20 cellular contexts compared by ENCODE assay signal in genomic region chr7:39560997-39561396, GRCh38.
"Had no signal": no experiment of that assay in that cellular context is flagged by ENCODE, and none has a peak within 500 bp of the region (broad histone marks: within the 10 kb centered on the region; RNA-seq: fewer than 3 reads in every experiment).

No MANE protein-coding gene starts in this region.

- H3K36me3 ChIP-seq: gastrocnemius medialis, left lung, prostate gland, spleen, thoracic aorta, transverse colon, upper lobe of right lung, vagina had no signal

- DNase-seq: gastrocnemius medialis; head of caudate nucleus; left cardiac atrium; left lung; natural killer cell; right cardiac atrium; spleen; stimulated activated CD4-positive, alpha-beta T cell treated with anti-CD3 and anti-CD28 coated beads, Interleukin-4, amount 100 ng/mL, for 4 hours; stimulated activated naive CD8-positive, alpha-beta T cell treated with anti-CD3 and anti-CD28 coated beads, Interleukin-15, Interleukin-2, amounts not matched to agents 100 U/mL and 50 U/mL, for 24 hours; transverse colon; upper lobe of right lung had no signal

- H3K4me3 Mint-ChIP-seq: central memory CD8-positive, alpha-beta T cell; natural killer cell; stimulated activated memory B cell treated with anti-CD40 and anti-IgM and Interleukin-4, amounts not matched to agents 10 μg/mL and 1 μg/mL and 100 μg/mL, for 72 hours had no signal

- ATAC-seq: esophagus mucosa; gastrocnemius medialis; left cardiac atrium; left lung; natural killer cell; right cardiac atrium; stimulated activated memory B cell treated with anti-CD40 and anti-IgM and Interleukin-4, amounts not matched to agents 10 μg/mL and 1 μg/mL and 100 μg/mL, for 72 hours; stimulated activated naive CD8-positive, alpha-beta T cell treated with anti-CD3 and anti-CD28 coated beads, Interleukin-15, Interleukin-2, amounts not matched to agents 100 U/mL and 50 U/mL, for 24 hours; upper lobe of right lung had no signal

- H3K27ac Mint-ChIP-seq: natural killer cell; stimulated activated memory B cell treated with anti-CD40 and anti-IgM and Interleukin-4, amounts not matched to agents 10 μg/mL and 1 μg/mL and 100 μg/mL, for 72 hours had no signal

- H3K9me3 ChIP-seq: gastrocnemius medialis, left lung, prostate gland, spleen, thoracic aorta, transverse colon, upper lobe of right lung, vagina had no signal

- H3K27ac ChIP-seq: coronary artery, epithelial cell of prostate, gastrocnemius medialis, left lung, prostate gland, skin epidermis, thoracic aorta, transverse colon, upper lobe of right lung, vagina had no signal

- H3K36me3 Mint-ChIP-seq: natural killer cell had no signal

- H3K4me1 ChIP-seq: prostate gland, upper lobe of right lung, vagina had no signal

- H3K9me3 Mint-ChIP-seq: central memory CD8-positive, alpha-beta T cell; natural killer cell; stimulated activated memory B cell treated with anti-CD40 and anti-IgM and Interleukin-4, amounts not matched to agents 10 μg/mL and 1 μg/mL and 100 μg/mL, for 72 hours had no signal

- H3K27me3 ChIP-seq: gastrocnemius medialis, left lung, spleen, transverse colon, upper lobe of right lung, vagina had no signal

- H3K4me3 ChIP-seq: coronary artery, gastrocnemius medialis, left lung, prostate gland, skin epidermis, spleen, thoracic aorta, transverse colon, upper lobe of right lung, vagina had no signal
